ENCODE assay signal across 8 cellular contexts in the genomic region with DNA sequence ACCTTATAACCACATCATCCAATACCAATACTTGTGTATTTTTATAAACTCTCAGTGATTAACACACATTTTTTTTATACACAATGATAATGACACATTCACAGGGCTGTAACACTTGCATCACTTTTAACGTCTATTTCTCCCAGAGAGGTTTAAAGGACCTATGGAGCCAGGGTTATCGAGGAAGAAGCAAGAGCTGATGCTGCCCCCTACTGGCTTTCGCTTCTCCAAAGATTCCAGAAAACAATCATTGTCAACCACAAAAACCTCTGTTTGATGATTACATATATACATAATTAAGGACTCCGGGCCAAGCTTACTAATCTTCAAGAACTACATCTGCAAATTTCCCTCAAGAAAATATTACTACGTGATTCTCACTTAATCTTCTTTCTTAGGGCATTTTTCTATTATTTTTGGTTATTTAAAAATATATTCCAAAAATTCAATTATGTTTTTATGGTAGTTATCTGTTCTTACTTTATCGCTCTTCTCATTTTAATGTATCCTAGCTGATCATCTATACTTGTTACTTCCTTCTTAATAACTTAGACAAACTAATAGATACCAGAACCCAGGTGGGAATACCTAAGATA.
A peak's percentile ranks its signal among the peaks of the same experiment; 100 is the strongest.
DNase-seq lines count a peak whose midpoint lies in the region; ATAC-seq, FAIRE-seq and TF ChIP-seq lines count a peak whose summit lies in the region.

No MANE protein-coding gene starts in this region.

- no peaks in the 10 kb centered on the region for H3K79me2 ChIP-seq in OCI-LY7 (ENCODE audit: insufficient read depth, low read depth, low read length)

- TF ChIP-seq CTCF in heart right ventricle (IDR thresholded peaks at IDR 0.05): peak in 8 of 9 donors; percentile 16 to 63 (median 40)
- peak; percentile 68 for TF ChIP-seq CTCF in LNCaP clone FGC (IDR thresholded peaks at IDR 0.05; ENCODE audit: control insufficient read depth, extremely low read depth, insufficient read depth)
- TF ChIP-seq CTCF in OCI-LY7 (conservative IDR thresholded peaks at IDR 0.05; ENCODE audit: low read length): peak; percentile 94
- peak; percentile 77 for TF ChIP-seq CTCF in MCF 10A (IDR thresholded peaks at IDR 0.05; ENCODE audit: unreplicated experiment)

- FAIRE-seq in GM12892 (lab: Jason Lieb, UNC): no peak

- WGBS in heart right ventricle, 2 donors: 41 to 45% methylated on average over 6 of the region's 6 CpGs

- ATAC-seq in heart right ventricle (no peak), Right ventricle myocardium inferior (no peak), left lobe of liver (peak; percentile 77)
- no peak for ATAC-seq in stimulated activated naive CD8-positive, alpha-beta T cell treated with anti-CD3 and anti-CD28 coated beads, Interleukin-15, Interleukin-2, amounts not matched to agents 100 U/mL and 50 U/mL, for 24 hours

- CTCF ChIA-PET in OCI-LY7 (lab: Charles Lee; ENCODE audit: unreplicated experiment): interaction anchor here (1.2 kb wide), 1 partner anchor 221 kb away, joined by 3 read pairs; no protein-coding TSS in a partner anchor
- CTCF ChIA-PET in MCF 10A (lab: Yijun Ruan, JAX): interaction anchor here (0.6 to 7.8 kb wide), 26 partner anchors 8 to 1990 kb away, joined by 3 to 121 read pairs (median 4); no protein-coding TSS in a partner anchor

- no peaks in the 10 kb centered on the region for H3K9me3 Mint-ChIP-seq in MCF 10A (ENCODE audit: unreplicated experiment)

- no peak overlapping the region for H3K4me2 ChIP-seq in OCI-LY7 (ENCODE audit: low read length)

- no peaks in the 10 kb centered on the region for H3K4me1 Mint-ChIP-seq in MCF 10A (ENCODE audit: insufficient read depth, unreplicated experiment)

- H3K4me3 Mint-ChIP-seq in MCF 10A (ENCODE audit: unreplicated experiment): no peak overlapping the region

- TF ChIP-seq POLR2A in GM12892 (IDR thresholded peaks at IDR 0.05; ENCODE audit: low read depth, low read length): no peak

- H3K27ac ChIP-seq in heart right ventricle (no peak overlapping the region), OCI-LY7 (ENCODE audit: low read depth, low read length, poor library complexity, severe bottlenecking) (no peak overlapping the region)

- POLR2A ChIA-PET in OCI-LY7 (lab: Charles Lee): interaction anchor here (0.8 to 1.4 kb wide), 2 partner anchors 82 to 219 kb away, joined by 3 read pairs; no protein-coding TSS in a partner anchor
- POLR2A ChIA-PET in MCF 10A (lab: Yijun Ruan, JAX): interaction anchor here (0.6 to 4.2 kb wide), 4 partner anchors 61 to 1984 kb away, joined by 3 to 25 read pairs (median 6); no protein-coding TSS in a partner anchor

- H4K20me1 ChIP-seq in OCI-LY7 (ENCODE audit: insufficient read depth, low read length): no peaks in the 10 kb centered on the region

- DNase-seq in heart right ventricle (peak in 1 of 2 donors; percentile 15), Right ventricle myocardium inferior (ENCODE audit: missing footprints) (no peak), LNCaP clone FGC (ENCODE audit: low read depth) (peak; percentile 67), OCI-LY7 (ENCODE audit: low spot score) (peak; percentile 78), MCF 10A (ENCODE audit: unreplicated experiment) (peak; percentile 87), left lobe of liver (ENCODE audit: low spot score) (no peak), GM12892 (ENCODE audit: insufficient read length) (no peak)
- peak; percentile 62 for DNase-seq in stimulated activated naive CD8-positive, alpha-beta T cell treated with anti-CD3 and anti-CD28 coated beads, Interleukin-15, Interleukin-2, amounts not matched to agents 100 U/mL and 50 U/mL, for 24 hours

- H3K36me3 Mint-ChIP-seq in MCF 10A (ENCODE audit: insufficient read depth, unreplicated experiment): no peaks in the 10 kb centered on the region

- no peaks in the 10 kb centered on the region for H3K27me3 ChIP-seq in heart right ventricle

- no peaks in the 10 kb centered on the region for H3K9me3 ChIP-seq in heart right ventricle
- H3K9me3 ChIP-seq in OCI-LY7 (ENCODE audit: low read length): no peaks in the 10 kb centered on the region

- H3K27me3 Mint-ChIP-seq in MCF 10A (ENCODE audit: insufficient read depth, unreplicated experiment): no peaks in the 10 kb centered on the region

- H3K4me3 ChIP-seq in heart right ventricle (no peak overlapping the region), LNCaP clone FGC (ENCODE audit: low read depth, low read length) (no peak overlapping the region), OCI-LY7 (ENCODE audit: low read depth, low read length, poor library complexity, severe bottlenecking) (no peak overlapping the region)

- intact Hi-C loops in heart right ventricle (cut with DNase I) (no loop called here), Right ventricle myocardium inferior (cut with DNase I) (no loop called here), OCI-LY7 (cut with micrococcal nuclease; ENCODE audit: unreplicated experiment) (loop anchor here (1.0 to 5.0 kb wide), 2 partner anchors 221 to 318 kb away; no protein-coding TSS in a partner anchor), MCF 10A (cut with micrococcal nuclease) (loop anchor here (1.0 to 10.0 kb wide), 3 partner anchors 320 to 1726 kb away; no protein-coding TSS in a partner anchor)

- H3K4me1 ChIP-seq in heart right ventricle (no peaks in the 10 kb centered on the region), OCI-LY7 (ENCODE audit: insufficient read depth, low read length, poor library complexity, severe bottlenecking) (peaks cover 7% of the 10 kb centered on the region)

- H2AFZ ChIP-seq in OCI-LY7 (ENCODE audit: low read length): 0 out of 2 replicates have a peak overlapping the region, but pooled peaks have one; percentile 5

- H3K27ac Mint-ChIP-seq in MCF 10A (ENCODE audit: low read depth, unreplicated experiment): no peak overlapping the region

- no peaks in the 10 kb centered on the region for H3K9me2 ChIP-seq in OCI-LY7 (ENCODE audit: insufficient read depth, low read length)

- BruUV-seq in OCI-LY7 (replicated peaks; lab: Mats Ljungman, UMichigan) (no TSS peak), MCF 10A (replicated peaks; lab: Mats Ljungman, UMichigan) (no TSS peak)

- H3K36me3 ChIP-seq in heart right ventricle: peaks cover 0 to 34% (median 0%) of the 10 kb centered on the region in 9 donors
- no peaks in the 10 kb centered on the region for H3K36me3 ChIP-seq in OCI-LY7 (ENCODE audit: insufficient read depth, low read length)

Comparison
In these comparisons a context has a peak if more than half of its experiments do, and no peak if none do; other contexts are left out.
1. DNase-seq: peak in LNCaP clone FGC (single experiment), OCI-LY7 (single experiment), MCF 10A (single experiment) and stimulated activated naive CD8-positive, alpha-beta T cell treated with anti-CD3 and anti-CD28 coated beads, Interleukin-15, Interleukin-2, amounts not matched to agents 100 U/mL and 50 U/mL, for 24 hours (single experiment); none in Right ventricle myocardium inferior (single experiment), left lobe of liver (single experiment) and GM12892 (single experiment).
2. CTCF ChIP-seq: peak in every context shown above with its lines; median percentile 94 in OCI-LY7; 77 in MCF 10A; 68 in LNCaP clone FGC; 40 in heart right ventricle.
3. intact Hi-C loops: an anchor here in OCI-LY7 (1.0 to 5.0 kb wide) and MCF 10A (1.0 to 10.0 kb wide); none called in heart right ventricle and Right ventricle myocardium inferior.